In genomic region chr18:65516209-65516608, GRCh38 we compare ENCODE assay signal across 8 cellular contexts.
"Had no signal": no experiment of that assay in that cellular context is flagged by ENCODE, and none has a peak within 500 bp of the region (broad histone marks: within the 10 kb centered on the region; RNA-seq: fewer than 3 reads in every experiment).

No MANE protein-coding gene starts in this region.

- H3K4me3 ChIP-seq: GM23248, HAP-1 had no signal

- H3K4me2 ChIP-seq: KMS-11 had no signal

- H3K9me3 ChIP-seq: HAP-1 had no signal

- H2AFZ ChIP-seq: GM23248 had no signal

- H3K9ac ChIP-seq: GM23248, KMS-11 had no signal

- H3K4me1 ChIP-seq: HAP-1 had no signal

- H3K36me3 ChIP-seq: HAP-1 had no signal

- ATAC-seq: HCT116 had no signal

- H3K27ac ChIP-seq: GM23248, KMS-11 had no signal

- DNase-seq: GM23248, GOT3, H7, IMR-90, KBM-7 had no signal
